In genomic region chr12:122895757-122896636, GRCh38 we compare ENCODE assay signal across 8 cellular contexts. TPM values are rescaled to one million over a fixed set of nuclear protein-coding genes. Genes with fewer than 3 reads are reported as not detected.
DNase-seq lines count a peak whose midpoint lies in the region; ATAC-seq and TF ChIP-seq lines count a peak whose summit lies in the region.

TSS of gene VPS37B (minus strand) at chr12:122896124. CDS start at chr12:122896062, 62 bp downstream.

- peaks cover 41% of the 10 kb centered on the region; the same call in 1 of the 2 replicates for H4K20me1 ChIP-seq in IMR-90 (ENCODE audit: insufficient read depth, low read length)

- H3K4ac ChIP-seq in IMR-90 (ENCODE audit: low read depth, low read length), result peak within 1 kb of the TSS; percentile 97

- H2BK5ac ChIP-seq in IMR-90 (ENCODE audit: low read depth, low read length, poor library complexity, severe bottlenecking), result peak within 1 kb of the TSS; percentile 89

- H3K4me3 ChIP-seq in IMR-90 (ENCODE audit: insufficient read depth, low read depth, low read length), result peak within 1 kb of the TSS; percentile 97
- H3K4me3 ChIP-seq in SK-N-MC, result peak within 1 kb of the TSS; percentile 93

- peak within 1 kb of the TSS; percentile 33 to 94 for H4K8ac ChIP-seq in IMR-90 (ENCODE audit: low read depth in 2 of 2, low read length in 2 of 2)

- TF ChIP-seq POLR2A in IMR-90 (IDR thresholded peaks at IDR 0.05; ENCODE audit: low read depth, low read length), result peak; percentile 95

- POLR2A ChIA-PET in IMR-90 (lab: Charles Lee; ENCODE audit: unreplicated experiment), result no interaction called here

- H3K36me3 ChIP-seq in IMR-90 (ENCODE audit: control insufficient read depth, insufficient read depth, low read length), result no peaks in the 10 kb centered on the region; the same call in 1 of the 2 replicates
- H3K36me3 ChIP-seq in SK-N-MC (ENCODE audit: insufficient read depth, low read length), result no peaks in the 10 kb centered on the region

- DNase-seq in ACHN, result peak; percentile 90
- DNase-seq in IMR-90, result peak; percentile 90
- DNase-seq in SK-N-MC (ENCODE audit: low read depth, low spot score), result no peak
- DNase-seq in globus pallidus (ENCODE audit: low spot score), result peak; percentile 71
- DNase-seq in omental fat pad (ENCODE audit: low spot score), result peak; percentile 91
- peak; percentile 65 for DNase-seq in superior temporal gyrus (ENCODE audit: extremely low spot score)

- peaks cover 0 to 56% of the 10 kb centered on the region in 2 experiments; a peak in 2 of 4 replicates for H3K79me1 ChIP-seq in IMR-90 (ENCODE audit: low read depth in 1 of 2, low read length in 2 of 2)

- TF ChIP-seq CTCF in IMR-90 (conservative IDR thresholded peaks at IDR 0.05; ENCODE audit: low read depth, low read length) (no peak), omental fat pad (IDR thresholded peaks at IDR 0.05) (no peak)

- H2AK5ac ChIP-seq in IMR-90 (ENCODE audit: low read depth, low read length), result peak within 1 kb of the TSS; percentile 91

- dilution Hi-C loops in IMR-90 (cut with HindIII; ENCODE audit: low sequenced_read_pairs, unreplicated experiment), result no loop called here

- H3K56ac ChIP-seq in IMR-90 (ENCODE audit: extremely low read depth, insufficient read depth, low read length), result peak within 1 kb of the TSS; percentile 87

- H2BK20ac ChIP-seq in IMR-90 (ENCODE audit: low read depth, low read length), result peak within 1 kb of the TSS; percentile 26

- H2BK15ac ChIP-seq in IMR-90 (ENCODE audit: low read depth, low read length), result peak within 1 kb of the TSS; percentile 38; the same call in 1 of the 3 replicates

- H3K27ac ChIP-seq in IMR-90 (ENCODE audit: insufficient read depth, low read length) (peak within 1 kb of the TSS; percentile 93), SK-N-MC (peak within 1 kb of the TSS; percentile 26; the same call in 1 of the 2 replicates)

- peak within 1 kb of the TSS; percentile 94 for H3K4me3 Mint-ChIP-seq in activated naive CD4-positive, alpha-beta T cell treated with anti-CD3 and anti-CD28 coated beads, Interleukin-2, amount 50 U/mL, for 24 hours

- peak within 1 kb of the TSS; percentile 95 for H3K27ac Mint-ChIP-seq in activated naive CD4-positive, alpha-beta T cell treated with anti-CD3 and anti-CD28 coated beads, Interleukin-2, amount 50 U/mL, for 24 hours

- H2AK9ac ChIP-seq in IMR-90 (replicated peaks; ENCODE audit: low read depth, low read length, poor library complexity), result peak within 1 kb of the TSS; percentile 97

- peak within 1 kb of the TSS; percentile 99 for H2AFZ ChIP-seq in IMR-90 (replicated peaks; ENCODE audit: low read length, poor library complexity)

- H3K23ac ChIP-seq in IMR-90 (ENCODE audit: low read depth, low read length), result peak within 1 kb of the TSS; percentile 98

- peak within 1 kb of the TSS; percentile 98 for H3K9ac ChIP-seq in IMR-90 (ENCODE audit: low read depth, low read length)
- H3K9ac ChIP-seq in SK-N-MC (ENCODE audit: insufficient read length), result peak within 1 kb of the TSS; percentile 93

- TF ChIP-seq RAD21 in IMR-90 (IDR thresholded peaks at IDR 0.05; ENCODE audit: low read length), result no peak

- no peaks in the 10 kb centered on the region for H3K27me3 Mint-ChIP-seq in activated naive CD4-positive, alpha-beta T cell treated with anti-CD3 and anti-CD28 coated beads, Interleukin-2, amount 50 U/mL, for 24 hours

- peaks cover 4% of the 10 kb centered on the region for H3K36me3 Mint-ChIP-seq in activated naive CD4-positive, alpha-beta T cell treated with anti-CD3 and anti-CD28 coated beads, Interleukin-2, amount 50 U/mL, for 24 hours

- no peaks in the 10 kb centered on the region for H3K9me3 ChIP-seq in IMR-90 (ENCODE audit: control insufficient read depth, insufficient read depth, low read length)
- H3K9me3 ChIP-seq in SK-N-MC (ENCODE audit: low read depth, low read length), result no peaks in the 10 kb centered on the region

- in situ Hi-C loops in ACHN (cut with HindIII; ENCODE audit: low pct_ligation_motif_present, low pct_unique_long_range_greater_than_20kb, low sequenced_read_pairs) (no loop called here), IMR-90 (cut with MboI; ENCODE audit: low sequenced_read_pairs) (no loop called here)

- H3K9me3 Mint-ChIP-seq in activated naive CD4-positive, alpha-beta T cell treated with anti-CD3 and anti-CD28 coated beads, Interleukin-2, amount 50 U/mL, for 24 hours, result no peaks in the 10 kb centered on the region

- peak within 1 kb of the TSS; percentile 99 for H3K14ac ChIP-seq in IMR-90 (replicated peaks; ENCODE audit: low read depth, low read length)

- peaks cover 19% of the 10 kb centered on the region for H3K4me1 ChIP-seq in IMR-90 (ENCODE audit: control insufficient read depth, insufficient read depth, low read length)

- peaks cover 91% of the 10 kb centered on the region for H3K4me1 Mint-ChIP-seq in activated naive CD4-positive, alpha-beta T cell treated with anti-CD3 and anti-CD28 coated beads, Interleukin-2, amount 50 U/mL, for 24 hours

- whole genome bisulfite sequencing in IMR-90 (ENCODE audit: extremely low coverage in 2 of 2, insufficient read length in 1 of 2), 2 experiments, result 4% methylated on average over 50 of the region's 78 CpGs; no CpG with 5 or more reads in 1 of the 2 experiments

- peak within 1 kb of the TSS; percentile 74; the same call in 1 of the 2 replicates for H2BK120ac ChIP-seq in IMR-90 (ENCODE audit: low read depth, low read length)

- H4K91ac ChIP-seq in IMR-90 (ENCODE audit: insufficient read depth, low read depth, low read length), result peak within 1 kb of the TSS; percentile 77

- intact Hi-C loops in IMR-90 (cut with micrococcal nuclease), result loop anchor here (10.0 kb wide), 1 partner anchor 339 kb away; the partner anchor contains the start of genes MPHOSPH9 and MTRFR

- H3K9me1 ChIP-seq in IMR-90 (ENCODE audit: insufficient read depth, low read length), result peaks cover 19% of the 10 kb centered on the region

- no TSS peak for BruUV-seq in IMR-90 (replicated peaks; lab: Mats Ljungman, UMichigan)

- H3K4me2 ChIP-seq in IMR-90 (ENCODE audit: low read depth, low read length), result peak within 1 kb of the TSS; percentile 97

- ATAC-seq in GM18520 (IDR thresholded peaks at IDR 0.05; ENCODE audit: unreplicated experiment) (peak; percentile 38), IMR-90 (ENCODE audit: low read depth) (peak; percentile 55), omental fat pad (ENCODE audit: low FRiP score) (peak; percentile 67)

- no peaks in the 10 kb centered on the region for H3K27me3 ChIP-seq in IMR-90 (ENCODE audit: control insufficient read depth, insufficient read depth, low read length)

- peak within 1 kb of the TSS; percentile 88 for H4K5ac ChIP-seq in IMR-90 (ENCODE audit: low read depth, low read length)

- CTCF ChIA-PET in IMR-90 (lab: Yijun Ruan, JAX), result no interaction called here

- H3K18ac ChIP-seq in IMR-90 (ENCODE audit: low read depth, low read length), result peak within 1 kb of the TSS; percentile 83

TF ChIP-seq in IMR-90, 13 proteins besides CTCF, POLR2A, EP300 and RAD21:
- TF ChIP-seq MAZ (IDR thresholded peaks at IDR 0.05; ENCODE audit: borderline replicate concordance, low read depth, low read length) (peak; percentile 90), CHD1 (IDR thresholded peaks at IDR 0.05; ENCODE audit: low read depth, low read length) (no peak), FOS (IDR thresholded peaks at IDR 0.05; ENCODE audit: low read depth, low read length) (peak; percentile 80), NFE2L2 (IDR thresholded peaks at IDR 0.05; ENCODE audit: low read depth, low read length) (peak; percentile 18; the same call in 1 of the 2 replicates), CEBPB (IDR thresholded peaks at IDR 0.05; ENCODE audit: low read depth, low read length) (peak; percentile 37; the same call in 1 of the 2 replicates), ELK1 (IDR thresholded peaks at IDR 0.05; ENCODE audit: borderline replicate concordance, low read depth, low read length) (no peak), RFX5 (IDR thresholded peaks at IDR 0.05; ENCODE audit: low read depth, low read length) (no peak), MAFK (IDR thresholded peaks at IDR 0.05; ENCODE audit: low read depth, low read length) (no peak), USF2 (IDR thresholded peaks at IDR 0.05; ENCODE audit: low read depth, low read length) (peak; percentile 97), RCOR1 (IDR thresholded peaks at IDR 0.05; ENCODE audit: insufficient replicate concordance, low read length) (peak; percentile 81), BHLHE40 (IDR thresholded peaks at IDR 0.05; ENCODE audit: low read depth, low read length) (peak; percentile 79), MXI1 (IDR thresholded peaks at IDR 0.05; ENCODE audit: borderline replicate concordance, low read depth, low read length) (no peak; the same call in 1 of the 2 replicates), SMC3 (IDR thresholded peaks at IDR 0.05; ENCODE audit: low read depth, low read length) (no peak)

RNA-seq across cellular contexts. Expression of gene VPS37B, which starts in this region (rescaled TPM):
- total RNA-seq in IMR-90 (2012; rRNA removed) (8.6 and 13.9 TPM in 2 replicates), omental fat pad (10 to 100 TPM; 20.7 to 45.0 (median 35.2) TPM)
- 25.7 and 29.9 TPM in 2 replicates for polyA plus RNA-seq in IMR-90 (2012; rRNA removed)
- polyA plus RNA-seq in IMR-90 (2012; cell fraction: cytosol; rRNA removed), result 30.2 and 32.2 TPM in 2 replicates
- polyA plus RNA-seq in IMR-90 (2012; cell fraction: nucleus; rRNA removed; ENCODE audit: low replicate concordance), result 46.1 and 46.4 TPM in 2 replicates
